In genomic region chr1:221891708-221892107, GRCh38 we compare ENCODE assay signal across 20 cellular contexts.
A peak's percentile ranks its signal among the peaks of the same experiment; 100 is the strongest.
DNase-seq lines count a peak whose midpoint lies in the region; ATAC-seq, FAIRE-seq and TF ChIP-seq lines count a peak whose summit lies in the region.
"Had no signal": no experiment of that assay in that cellular context is flagged by ENCODE, and none has a peak within 500 bp of the region (broad histone marks: within the 10 kb centered on the region; RNA-seq: fewer than 3 reads in every experiment).

No MANE protein-coding gene starts in this region.

- H3K27ac ChIP-seq in BLaER1 treated with 17β-estradiol and CSF1 and Interleukin-3, amounts not matched to agents 10 nM and 100 nM = peak overlapping the region in 1 of 11 experiments; percentile 88; a peak in 2 of 22 replicates
- H3K27ac ChIP-seq: cardiac muscle cell, upper lobe of right lung had no signal

- peaks cover 4 to 58% (median 43%) of the 10 kb centered on the region in 10 experiments; a peak in 16 of 20 replicates for H3K4me1 ChIP-seq in BLaER1 treated with 17β-estradiol and CSF1 and Interleukin-3, amounts not matched to agents 10 nM and 100 nM
- H3K4me1 ChIP-seq: upper lobe of right lung had no signal

- DNase-seq in RPMI7951 (ENCODE audit: low read depth) (peak; percentile 60), fibroblast of pulmonary artery (ENCODE audit: low read depth) (peak; percentile 26), sciatic nerve (ENCODE audit: low spot score) (no peak), T-helper 9 cell (no peak), urothelium cell line (ENCODE audit: low spot score) (no peak), NOMO-1 treated with DMSO at 0.1 percent for 48 hours (lab: John Stamatoyannopoulos, UW; ENCODE audit: unreplicated experiment) (no peak)
- DNase-seq: activated CD4-positive, alpha-beta T cell treated with anti-CD3 and anti-CD28 coated beads for 4 hours; activated naive CD4-positive, alpha-beta T cell treated with anti-CD3 and anti-CD28 coated beads, Interleukin-2, amount 10 ng/mL, durations not matched to agents 7 days and 5 days; Calu3; effector CD8-positive, alpha-beta T cell; glutamatergic neuron; NCI-H1048; NCI-H82; T-helper 2 cell; upper lobe of right lung had no signal

- peaks cover 0 to 5% (median 0%) of the 10 kb centered on the region in 11 experiments; a peak in 3 of 22 replicates for H3K27me3 ChIP-seq in BLaER1 treated with 17β-estradiol and CSF1 and Interleukin-3, amounts not matched to agents 10 nM and 100 nM
- H3K27me3 ChIP-seq: cardiac muscle cell, upper lobe of right lung had no signal

- TF ChIP-seq CTCF in fibroblast of pulmonary artery (IDR thresholded peaks at IDR 0.05; ENCODE audit: low read length, missing control alignments) = no peak

- no peaks in the 10 kb centered on the region for H4K20me1 ChIP-seq in BLaER1 treated with 17β-estradiol and CSF1 and Interleukin-3, amounts not matched to agents 10 nM and 100 nM

- peaks cover 0 to 30% (median 16%) of the 10 kb centered on the region in 11 experiments; a peak in 16 of 22 replicates for H3K9me3 ChIP-seq in BLaER1 treated with 17β-estradiol and CSF1 and Interleukin-3, amounts not matched to agents 10 nM and 100 nM (replicated peaks in 1 of 11)
- H3K9me3 ChIP-seq: upper lobe of right lung had no signal

- no peak overlapping the region for H3K4me3 ChIP-seq in BLaER1 treated with 17β-estradiol and CSF1 and Interleukin-3, amounts not matched to agents 10 nM and 100 nM
- no peak overlapping the region for H3K4me3 ChIP-seq in fibroblast of pulmonary artery (replicated peaks; ENCODE audit: low read depth, low read length)
- H3K4me3 ChIP-seq: cardiac muscle cell, smooth muscle cell, upper lobe of right lung had no signal

- no peaks in the 10 kb centered on the region for H3K36me3 ChIP-seq in BLaER1 treated with 17β-estradiol and CSF1 and Interleukin-3, amounts not matched to agents 10 nM and 100 nM
- H3K36me3 ChIP-seq: cardiac muscle cell, upper lobe of right lung had no signal

- ATAC-seq in sciatic nerve (peak; percentile 80), HG03432 (IDR thresholded peaks at IDR 0.05; ENCODE audit: unreplicated experiment) (no peak)
- ATAC-seq: upper lobe of right lung had no signal

- intact Hi-C loops in sciatic nerve (cut with DNase I) = no loop called here

- H3K4me2 ChIP-seq in BLaER1 treated with 17β-estradiol and CSF1 and Interleukin-3, amounts not matched to agents 10 nM and 100 nM = peak overlapping the region in 7 of 11 experiments; percentile 5 to 89 (median 30); a peak in 11 of 22 replicates
- H3K4me2 ChIP-seq: smooth muscle cell had no signal

- 0 out of 22 replicates have a peak overlapping the region, but pooled peaks of 1 of the 11 experiments have one; percentile 8 for H3K9ac ChIP-seq in BLaER1 treated with 17β-estradiol and CSF1 and Interleukin-3, amounts not matched to agents 10 nM and 100 nM

- FAIRE-seq in urothelium cell line (lab: Jason Lieb, UNC) = no peak
- FAIRE-seq: GM18507 had no signal

Comparison
In these comparisons a context has a peak if more than half of its experiments do, and no peak if none do; other contexts are left out.
1. DNase-seq: peak in RPMI7951 (single experiment) and fibroblast of pulmonary artery (single experiment); none in sciatic nerve (single experiment), T-helper 9 cell (single experiment), urothelium cell line (single experiment) and NOMO-1 treated with DMSO at 0.1 percent for 48 hours (single experiment).